Comparison of ENCODE assay signal across 8 cellular contexts in the genomic region with DNA sequence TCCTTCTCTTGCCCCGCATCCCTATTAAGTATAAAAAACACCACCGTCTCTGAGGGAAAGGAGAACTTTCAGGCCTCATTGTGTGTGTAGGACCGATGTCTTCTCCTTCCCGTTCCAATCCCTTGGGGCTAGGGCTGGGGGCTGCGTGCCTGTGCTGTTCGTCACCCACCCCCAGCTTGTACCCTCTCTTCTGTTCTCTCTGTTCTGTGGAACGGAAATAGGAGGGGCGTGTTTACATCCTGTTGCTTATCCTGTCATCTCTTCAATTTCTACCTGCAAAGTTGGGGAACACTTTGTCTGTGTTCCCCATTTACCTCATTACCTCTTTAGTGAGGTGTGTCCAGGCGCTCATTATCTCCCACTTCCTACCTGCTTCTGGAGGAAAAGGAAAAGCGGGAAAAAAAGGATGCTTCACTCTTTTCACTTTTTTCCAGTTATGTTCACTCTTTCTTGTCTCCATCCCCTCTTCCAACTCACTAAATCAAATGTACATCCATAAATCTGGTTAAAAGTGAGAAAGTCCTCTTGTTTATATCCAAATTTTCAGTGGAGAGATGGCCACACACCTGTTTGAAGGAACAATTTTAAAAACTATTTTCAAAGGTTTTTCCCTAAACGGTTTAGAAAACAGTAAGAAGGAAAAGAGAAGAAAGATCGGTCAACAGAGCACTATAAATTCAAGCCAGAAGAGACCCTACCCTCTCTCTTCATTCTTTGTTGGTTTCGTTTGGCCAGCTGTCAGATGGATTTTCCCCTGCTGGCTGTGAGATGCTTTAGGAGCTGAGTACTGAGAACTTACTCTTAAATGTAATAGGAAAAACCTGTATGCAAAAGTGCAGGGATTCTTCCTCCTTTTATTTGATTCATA. TPM values are rescaled to one million over a fixed set of nuclear protein-coding genes. Genes with fewer than 3 reads are reported as not detected.
DNase-seq lines count a peak whose midpoint lies in the region; ATAC-seq and TF ChIP-seq lines count a peak whose summit lies in the region.

No MANE protein-coding gene starts in this region.

- DNase-seq in CD4-positive, CD25-positive, alpha-beta regulatory T cell = peak; percentile 56 to 92 (median 83)
- DNase-seq in NCI-H1092 (lab: John Stamatoyannopoulos, UW) (peak; percentile 35), endothelial cell (ENCODE audit: low spot score) (no peak), natural killer cell (peak; percentile 43), aorta (peak in 1 of 2 donors; percentile 59), DMS114 treated with DMSO at 0.1 percent for 48 hours (lab: John Stamatoyannopoulos, UW; ENCODE audit: unreplicated experiment) (no peak)
- peak; percentile 53 to 55 for DNase-seq in activated CD4-positive, alpha-beta T cell treated with anti-CD3 and anti-CD28 coated beads, Interleukin-2, amount 50 U/mL, for 48 hours

- ATAC-seq in CD4-positive, CD25-positive, alpha-beta regulatory T cell (ENCODE audit: low read depth in 2 of 2) = peak; percentile 58 to 70
- ATAC-seq in GM19455 (IDR thresholded peaks at IDR 0.05; ENCODE audit: unreplicated experiment) (peak; percentile 19), natural killer cell (peak; percentile 20 to 40 (median 30)), aorta (ENCODE audit: low FRiP score) (peak; percentile 11)

- H3K27ac ChIP-seq in CD4-positive, CD25-positive, alpha-beta regulatory T cell (ENCODE audit: insufficient read depth, low read length, poor library complexity, severe bottlenecking) = peak overlapping the region; percentile 93
- H3K27ac ChIP-seq in aorta (ENCODE audit: low read depth in 1 of 2, low read length in 2 of 2) = peak overlapping the region; percentile 61 to 71

- H3K36me3 ChIP-seq in CD4-positive, CD25-positive, alpha-beta regulatory T cell (ENCODE audit: control insufficient read depth, insufficient read depth, low read length) = peaks cover 36% of the 10 kb centered on the region
- peaks cover 6 to 8% of the 10 kb centered on the region in 2 donors for H3K36me3 ChIP-seq in aorta (ENCODE audit: control insufficient read depth in 1 of 2, insufficient read depth in 2 of 2, low read length in 1 of 2)

- H3K9me3 Mint-ChIP-seq in CD4-positive, CD25-positive, alpha-beta regulatory T cell = peaks cover 0 to 10% (median 0%) of the 10 kb centered on the region in 7 donors
- H3K9me3 Mint-ChIP-seq in endothelial cell (ENCODE audit: unreplicated experiment) = no peaks in the 10 kb centered on the region
- no peaks in the 10 kb centered on the region for H3K9me3 Mint-ChIP-seq in natural killer cell

- peaks cover 73% of the 10 kb centered on the region for H3K4me1 ChIP-seq in CD4-positive, CD25-positive, alpha-beta regulatory T cell (ENCODE audit: control insufficient read depth, insufficient read depth, low read length, poor library complexity, severe bottlenecking)
- peaks cover 8 to 20% of the 10 kb centered on the region in 2 donors for H3K4me1 ChIP-seq in aorta (ENCODE audit: control insufficient read depth in 1 of 2, insufficient read depth in 2 of 2, low read length in 2 of 2)

- peaks cover 8 to 61% (median 46%) of the 10 kb centered on the region in 4 donors for H3K4me1 Mint-ChIP-seq in CD4-positive, CD25-positive, alpha-beta regulatory T cell
- H3K4me1 Mint-ChIP-seq in endothelial cell (ENCODE audit: unreplicated experiment) (peaks cover 48% of the 10 kb centered on the region), natural killer cell (peaks cover 62 to 67% of the 10 kb centered on the region in 2 donors)

- peak overlapping the region; percentile 97 for H3K4me3 ChIP-seq in CD4-positive, CD25-positive, alpha-beta regulatory T cell (ENCODE audit: low read depth, low read length)
- peak overlapping the region; percentile 14 to 28 for H3K4me3 ChIP-seq in aorta (ENCODE audit: low read length in 2 of 2)

- peak overlapping the region; percentile 90 to 100 (median 98) for H3K4me3 Mint-ChIP-seq in CD4-positive, CD25-positive, alpha-beta regulatory T cell
- H3K4me3 Mint-ChIP-seq in endothelial cell (ENCODE audit: unreplicated experiment) (peak overlapping the region; percentile 100), natural killer cell (peak overlapping the region; percentile 97)

- H3K36me3 Mint-ChIP-seq in CD4-positive, CD25-positive, alpha-beta regulatory T cell = peaks cover 41% of the 10 kb centered on the region
- H3K36me3 Mint-ChIP-seq in endothelial cell (ENCODE audit: low read depth, unreplicated experiment) (peaks cover 37% of the 10 kb centered on the region), natural killer cell (peaks cover 41% of the 10 kb centered on the region)

- intact Hi-C loops in natural killer cell (cut with micrococcal nuclease) (loop anchor here (1.0 to 5.0 kb wide), 4 partner anchors 17 to 70 kb away; partner anchors contain the start of genes ANKRD34A, POLR3GL and RBM8A), aorta (cut with DNase I) (loop anchor here in 1 of 2 donors (2.0 kb wide), 1 partner anchor 15 kb away; no protein-coding TSS in a partner anchor)

- H3K27me3 Mint-ChIP-seq in CD4-positive, CD25-positive, alpha-beta regulatory T cell = no peaks in the 10 kb centered on the region
- peaks cover 5% of the 10 kb centered on the region for H3K27me3 Mint-ChIP-seq in endothelial cell (ENCODE audit: unreplicated experiment)
- no peaks in the 10 kb centered on the region for H3K27me3 Mint-ChIP-seq in natural killer cell (ENCODE audit: low read depth in 2 of 2)

- H3K27ac Mint-ChIP-seq in CD4-positive, CD25-positive, alpha-beta regulatory T cell = peak overlapping the region; percentile 96 to 100 (median 98)
- H3K27ac Mint-ChIP-seq in endothelial cell (ENCODE audit: unreplicated experiment) (peak overlapping the region; percentile 98), natural killer cell (peak overlapping the region; percentile 97 to 99)

- TF ChIP-seq CTCF in endothelial cell (IDR thresholded peaks at IDR 0.05; ENCODE audit: unreplicated experiment) = no peak
- TF ChIP-seq CTCF in natural killer cell (IDR thresholded peaks at IDR 0.05) = peak; percentile 13

- WGBS in aorta, 2 donors = 19 to 20% methylated on average over 13 of the region's 13 CpGs

- no peaks in the 10 kb centered on the region for H3K9me3 ChIP-seq in CD4-positive, CD25-positive, alpha-beta regulatory T cell (ENCODE audit: control insufficient read depth in 2 of 2, low read length in 2 of 2)
- H3K9me3 ChIP-seq in aorta (ENCODE audit: control insufficient read depth, low read length) = no peaks in the 10 kb centered on the region

- H3K27me3 ChIP-seq in CD4-positive, CD25-positive, alpha-beta regulatory T cell (ENCODE audit: control insufficient read depth, insufficient read depth, low read length) = no peaks in the 10 kb centered on the region
- no peaks in the 10 kb centered on the region for H3K27me3 ChIP-seq in aorta (ENCODE audit: control insufficient read depth in 1 of 2, insufficient read depth in 2 of 2, low read length in 1 of 2)

RNA-seq across cellular contexts. Expression of gene TXNIP, which starts 1.0 kb away (rescaled TPM):
- 1,496 TPM for total RNA-seq in CD4-positive, CD25-positive, alpha-beta regulatory T cell
- 1,000 to 10,000 TPM; 2,637 to 4,955 (median 3,590) TPM for polyA plus RNA-seq in CD4-positive, CD25-positive, alpha-beta regulatory T cell
- total RNA-seq in endothelial cell (ENCODE audit: unreplicated experiment) (107 TPM), natural killer cell (1,000 to 10,000 TPM in 2 of 3 donors, 100 to 1,000 TPM in 1; 984 to 1,724 (median 1,422) TPM), aorta (100 to 1,000 TPM; 354 to 536 TPM)
- polyA plus RNA-seq in aorta = 100 to 1,000 TPM in 1 of 2 donors, 10 to 100 TPM in 1; 83.1 to 169 TPM

RNA-seq across cellular contexts. Expression of gene HJV, which starts 24.1 kb away (rescaled TPM):
- not detected for total RNA-seq in CD4-positive, CD25-positive, alpha-beta regulatory T cell
- polyA plus RNA-seq in CD4-positive, CD25-positive, alpha-beta regulatory T cell = not detected
- total RNA-seq in endothelial cell (ENCODE audit: unreplicated experiment) (not detected), natural killer cell (not detected), aorta (not detected)
- polyA plus RNA-seq in aorta = not detected

RNA-seq across cellular contexts. Expression of gene POLR3GL, which starts 32.9 kb away (rescaled TPM):
- 30.8 TPM for total RNA-seq in CD4-positive, CD25-positive, alpha-beta regulatory T cell
- polyA plus RNA-seq in CD4-positive, CD25-positive, alpha-beta regulatory T cell = 100 to 1,000 TPM; 103 to 129 (median 109) TPM
- total RNA-seq in endothelial cell (ENCODE audit: unreplicated experiment) (12.4 TPM), natural killer cell (10 to 100 TPM; 34.9 to 37.5 (median 37.4) TPM), aorta (10 to 100 TPM; 23.8 to 26.4 TPM)
- polyA plus RNA-seq in aorta = 10 to 100 TPM; 73.4 to 89.0 TPM

RNA-seq across cellular contexts. Expression of gene ANKRD34A, which starts 33.0 kb away (rescaled TPM):
- total RNA-seq in CD4-positive, CD25-positive, alpha-beta regulatory T cell = 1.6 TPM
- under 1 TPM; 0.07 to 0.45 (median 0.31) TPM for polyA plus RNA-seq in CD4-positive, CD25-positive, alpha-beta regulatory T cell
- 0.56 TPM for total RNA-seq in endothelial cell (ENCODE audit: unreplicated experiment)
- 1 to 10 TPM; 1.4 to 1.9 (median 1.4) TPM for total RNA-seq in natural killer cell
- 1 to 10 TPM; 1.4 to 2.2 TPM for total RNA-seq in aorta
- 1 to 10 TPM in 1 of 2 donors, under 1 TPM in 1; 0.63 to 1.9 TPM for polyA plus RNA-seq in aorta

RNA-seq across cellular contexts. Expression of gene LIX1L, which starts 39.6 kb away (rescaled TPM):
- total RNA-seq in CD4-positive, CD25-positive, alpha-beta regulatory T cell = 36.2 TPM
- polyA plus RNA-seq in CD4-positive, CD25-positive, alpha-beta regulatory T cell = 10 to 100 TPM; 21.7 to 26.9 (median 25.9) TPM
- total RNA-seq in endothelial cell (ENCODE audit: unreplicated experiment) (83.3 TPM), natural killer cell (10 to 100 TPM; 33.4 to 41.3 (median 38.2) TPM), aorta (10 to 100 TPM; 53.2 to 60.0 TPM)
- polyA plus RNA-seq in aorta = 10 to 100 TPM; 18.0 to 29.3 TPM

Comparison
In these comparisons a context has a peak if more than half of its experiments do, and no peak if none do; other contexts are left out.
1. ATAC-seq: peak in every context shown above with its lines; median percentile 64 in CD4-positive, CD25-positive, alpha-beta regulatory T cell; 30 in natural killer cell; 19 in GM19455; 11 in aorta.
2. DNase-seq: peak in CD4-positive, CD25-positive, alpha-beta regulatory T cell (3 of 3), NCI-H1092 (single experiment), activated CD4-positive, alpha-beta T cell treated with anti-CD3 and anti-CD28 coated beads, Interleukin-2, amount 50 U/mL, for 48 hours (2 of 2) and natural killer cell (single experiment); none in endothelial cell (single experiment) and DMS114 treated with DMSO at 0.1 percent for 48 hours (single experiment).
3. Peak in every context shown above with its lines, with median percentiles within 50 percentile points of each other: H3K27ac Mint-ChIP-seq and H3K4me3 Mint-ChIP-seq.